In genomic region chr1:106620521-106620954, GRCh38 we compare ENCODE assay signal across 11 cellular contexts.
DNase-seq lines count a peak whose midpoint lies in the region; ATAC-seq and TF ChIP-seq lines count a peak whose summit lies in the region.
"Had no signal": no experiment of that assay in that cellular context is flagged by ENCODE, and none has a peak within 500 bp of the region (broad histone marks: within the 10 kb centered on the region; RNA-seq: fewer than 3 reads in every experiment).

No MANE protein-coding gene starts in this region.

- H3K27me3 Mint-ChIP-seq in effector memory CD8-positive, alpha-beta T cell: no peaks in the 10 kb centered on the region

- H3K4me1 Mint-ChIP-seq in effector memory CD8-positive, alpha-beta T cell (ENCODE audit: low read depth in 2 of 2): no peaks in the 10 kb centered on the region
- H3K4me1 Mint-ChIP-seq: CD14-positive monocyte had no signal

- H3K36me3 Mint-ChIP-seq in effector memory CD8-positive, alpha-beta T cell (ENCODE audit: insufficient read depth): no peaks in the 10 kb centered on the region
- H3K36me3 Mint-ChIP-seq: CD14-positive monocyte had no signal

- H3K9me3 Mint-ChIP-seq in effector memory CD8-positive, alpha-beta T cell: peaks cover 11 to 14% of the 10 kb centered on the region in 2 donors

- DNase-seq in Caki2 (ENCODE audit: low read depth) (peak; percentile 81), NCI-H69 (lab: John Stamatoyannopoulos, UW) (peak; percentile 16), cardiac fibroblast (ENCODE audit: low read depth in 2 of 2) (peak; percentile 1 to 5), kidney tubule cell (ENCODE audit: low spot score) (peak; percentile 90), NCI-H1694 treated with DMSO at 0.1 percent for 48 hours (lab: John Stamatoyannopoulos, UW) (no peak)
- DNase-seq in effector memory CD8-positive, alpha-beta T cell: no peak
- DNase-seq: effector CD8-positive, alpha-beta T cell; T-helper 9 cell had no signal

- H3K4me3 ChIP-seq in cardiac fibroblast (replicated peaks in 1 of 2; ENCODE audit: low read depth in 2 of 2, low read length in 2 of 2): no peak overlapping the region

- TF ChIP-seq CTCF in cardiac fibroblast (IDR thresholded peaks at IDR 0.05; ENCODE audit: low read depth, low read length): no peak

- in situ Hi-C loops in Caki2 (cut with HindIII; ENCODE audit: low pct_unique_long_range_greater_than_20kb, low sequenced_read_pairs): no loop called here

- no peak overlapping the region for H3K4me3 Mint-ChIP-seq in effector memory CD8-positive, alpha-beta T cell
- H3K4me3 Mint-ChIP-seq: CD14-positive monocyte had no signal

- ATAC-seq in HG02588 (IDR thresholded peaks at IDR 0.05; ENCODE audit: unreplicated experiment) (no peak), GM18868 (IDR thresholded peaks at IDR 0.05; ENCODE audit: unreplicated experiment) (no peak)
- ATAC-seq in effector memory CD8-positive, alpha-beta T cell (replicated peaks): no peak

- no peak overlapping the region for H3K27ac Mint-ChIP-seq in effector memory CD8-positive, alpha-beta T cell
- H3K27ac Mint-ChIP-seq: CD14-positive monocyte had no signal

Comparison
In these comparisons a context has a peak if more than half of its experiments do, and no peak if none do; other contexts are left out.
1. DNase-seq: peak in Caki2 (single experiment), NCI-H69 (single experiment), cardiac fibroblast (2 of 2) and kidney tubule cell (single experiment); none in effector memory CD8-positive, alpha-beta T cell (0 of 3) and NCI-H1694 treated with DMSO at 0.1 percent for 48 hours (single experiment).